1 cellular context compared by ENCODE assay signal in the genomic region with DNA sequence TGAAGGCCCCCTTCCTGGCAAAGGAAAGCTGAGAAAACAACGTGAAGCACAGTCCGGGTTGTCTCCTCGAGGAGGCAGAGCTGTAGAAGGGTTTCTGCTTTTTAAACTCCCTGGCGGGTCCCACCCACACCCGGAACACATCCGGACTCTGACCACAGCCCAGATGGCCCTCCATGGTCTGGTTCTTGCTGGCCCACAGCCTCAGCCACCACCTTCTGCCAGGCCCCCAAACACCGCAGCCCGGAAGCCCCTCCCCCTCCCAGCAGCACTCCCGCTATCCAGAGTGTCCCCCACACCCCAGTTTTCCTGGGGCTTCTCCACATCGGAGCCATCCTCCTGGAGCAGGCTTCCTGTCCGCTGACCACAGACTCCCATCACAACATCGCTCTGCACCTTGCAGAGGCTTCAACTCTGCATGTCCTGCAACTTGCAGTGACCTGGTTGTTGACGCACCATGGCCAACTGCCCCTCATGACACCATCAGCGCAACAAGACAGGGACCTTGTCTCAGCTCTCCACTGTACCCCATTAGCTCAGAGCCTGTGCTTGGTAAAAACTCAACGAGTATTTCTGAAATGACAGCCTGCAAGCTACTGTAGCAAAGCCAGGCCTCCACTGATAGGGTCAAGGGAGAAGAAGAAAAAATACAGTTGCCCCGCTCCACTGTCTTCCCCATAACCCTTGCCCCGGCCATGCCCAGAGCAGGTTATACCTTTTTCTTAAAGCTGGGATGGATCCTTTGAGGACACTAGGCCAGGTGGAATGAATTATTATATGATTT.
TF ChIP-seq lines count a peak whose summit lies in the region.

No MANE protein-coding gene starts in this region.

TF ChIP-seq in liver, 16 proteins besides CTCF, POLR2A, EP300 and RAD21 (continued from another document):
- TF ChIP-seq HNF4G (IDR thresholded peaks at IDR 0.05) = no peak
